In the genomic region with DNA sequence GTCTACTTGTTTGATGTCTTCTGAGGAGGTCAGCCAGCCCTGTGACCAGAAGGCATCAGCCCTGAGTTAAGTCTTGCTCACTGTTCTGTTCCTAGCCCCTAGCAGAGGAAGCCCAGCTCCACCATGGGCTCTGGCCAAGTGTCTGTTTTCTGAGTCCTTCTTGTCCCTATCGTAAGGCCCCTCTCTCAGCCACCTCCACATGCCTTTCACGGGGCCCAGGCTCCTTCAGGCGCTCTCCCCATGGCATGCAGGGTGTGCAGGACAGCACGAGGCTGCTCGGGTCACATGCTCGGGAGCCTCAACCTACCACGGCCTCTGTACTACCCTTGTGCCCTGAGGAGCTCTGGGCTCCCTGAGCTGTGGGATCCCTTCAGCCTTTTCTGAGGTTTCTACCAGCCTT, we compare ENCODE assay signal across 19 cellular contexts. TPM values are rescaled to one million over a fixed set of nuclear protein-coding genes. Genes with fewer than 3 reads are reported as not detected.
DNase-seq lines count a peak whose midpoint lies in the region; ATAC-seq, FAIRE-seq and TF ChIP-seq lines count a peak whose summit lies in the region.
"Had no signal": no experiment of that assay in that cellular context is flagged by ENCODE, and none has a peak within 500 bp of the region (broad histone marks: within the 10 kb centered on the region; RNA-seq: fewer than 3 reads in every experiment).

No MANE protein-coding gene starts in this region.

- peak; percentile 36 for FAIRE-seq in HepG2 (lab: Jason Lieb, UNC)
- FAIRE-seq: H54 had no signal

- no peak overlapping the region for H3K4me3 Mint-ChIP-seq in GM23338
- H3K4me3 Mint-ChIP-seq: CD14-positive monocyte; CD4-positive, alpha-beta memory T cell; IgD-negative memory B cell had no signal

- peak overlapping the region; percentile 66; the same call in 1 of the 2 replicates for H2AFZ ChIP-seq in GM23338
- peak overlapping the region; percentile 67 for H2AFZ ChIP-seq in HepG2 (ENCODE audit: low read length)
- H2AFZ ChIP-seq in trophoblast cell (ENCODE audit: insufficient read depth, low read length, poor library complexity) = peak overlapping the region; percentile 17

- no TSS peak for BruUV-seq in HepG2 (replicated peaks; lab: Mats Ljungman, UMichigan)

- no peak for TF ChIP-seq RAD21 in HepG2 (CRISPR knock-in tag; IDR thresholded peaks at IDR 0.05)

- no peak for TF ChIP-seq CTCF in GM23338 (conservative IDR thresholded peaks at IDR 0.05; ENCODE audit: low read depth in 2 of 2)
- no peak for TF ChIP-seq CTCF in HepG2 (CRISPR knock-in tag; IDR thresholded peaks at IDR 0.05)
- TF ChIP-seq CTCF in spleen (IDR thresholded peaks at IDR 0.05 in 8 of 11, conservative IDR thresholded peaks at IDR 0.05 in 3 of 11) = no peak

- H3K4me2 ChIP-seq in GM23338 (no peak overlapping the region), HepG2 (ENCODE audit: low read depth, low read length) (peak overlapping the region; percentile 57), trophoblast cell (ENCODE audit: low read length) (no peak overlapping the region)
- H3K4me2 ChIP-seq: BLaER1 had no signal

- H3K9ac ChIP-seq in HepG2 (ENCODE audit: insufficient read depth, low read depth, low read length) (no peak overlapping the region), trophoblast cell (ENCODE audit: low read length) (no peak overlapping the region)
- H3K9ac ChIP-seq: BLaER1 had no signal

- no peak overlapping the region for H3K23ac ChIP-seq in trophoblast cell (ENCODE audit: low read length)

- DNase-seq in GM23338 (ENCODE audit: low spot score) (no peak), SK-MEL-5 (ENCODE audit: low read depth, low spot score) (peak; percentile 34), HepG2 (ENCODE audit: low spot score) (no peak), trophoblast cell (no peak), NCI-H187 (lab: John Stamatoyannopoulos, UW) (no peak), spleen (no peak), medulla oblongata (ENCODE audit: extremely low spot score) (no peak)
- no peak for DNase-seq in effector memory CD4-positive, alpha-beta T cell
- DNase-seq: 8988T; CD4-positive, alpha-beta memory T cell; DMS153; DMS79; GDM1; HCEC 1CT had no signal

- peaks cover 7% of the 10 kb centered on the region; the same call in 2 of the 3 replicates for H3K4me1 Mint-ChIP-seq in GM23338

- no peaks in the 10 kb centered on the region for H4K20me1 ChIP-seq in GM23338 (replicated peaks; ENCODE audit: insufficient read depth)
- no peaks in the 10 kb centered on the region for H4K20me1 ChIP-seq in HepG2 (ENCODE audit: insufficient read depth, low read length)
- H4K20me1 ChIP-seq: BLaER1 had no signal

- no peak overlapping the region for H4K91ac ChIP-seq in trophoblast cell (ENCODE audit: low read depth, low read length)

- no peaks in the 10 kb centered on the region; the same call in 1 of the 3 replicates for H3K36me3 Mint-ChIP-seq in GM23338 (ENCODE audit: low read depth)
- H3K36me3 Mint-ChIP-seq: CD14-positive monocyte; CD4-positive, alpha-beta memory T cell; IgD-negative memory B cell had no signal

- no peak overlapping the region for H3K4me3 ChIP-seq in GM23338
- peak overlapping the region in 1 of 3 experiments; percentile 29; a peak in 1 of 6 replicates for H3K4me3 ChIP-seq in HepG2 (replicated peaks in 1 of 3; ENCODE audit: insufficient read depth in 1 of 3, low read depth in 2 of 3, low read length in 3 of 3)
- H3K4me3 ChIP-seq in trophoblast cell (ENCODE audit: low read depth, low read length) = no peak overlapping the region
- no peak overlapping the region for H3K4me3 ChIP-seq in effector memory CD4-positive, alpha-beta T cell (ENCODE audit: insufficient read depth, low read depth, low read length, poor library complexity, severe bottlenecking)
- H3K4me3 ChIP-seq in spleen = no peak overlapping the region
- H3K4me3 ChIP-seq: BLaER1 had no signal

- no peaks in the 10 kb centered on the region for H3K9me2 ChIP-seq in GM23338 (ENCODE audit: insufficient read depth)

- H2BK5ac ChIP-seq in trophoblast cell (ENCODE audit: low read depth, low read length, poor library complexity) = no peak overlapping the region

- no peak overlapping the region for H3K27ac Mint-ChIP-seq in GM23338

- POLR2A ChIA-PET in HepG2 (lab: Yijun Ruan, JAX) = no interaction called here

- no peaks in the 10 kb centered on the region for H3K79me2 ChIP-seq in GM23338 (replicated peaks; ENCODE audit: insufficient read depth)
- no peaks in the 10 kb centered on the region for H3K79me2 ChIP-seq in HepG2 (ENCODE audit: insufficient read depth, low read length)
- H3K79me2 ChIP-seq in trophoblast cell (ENCODE audit: control insufficient read depth, insufficient read depth, low read length, poor library complexity) = no peaks in the 10 kb centered on the region

- H3K27me3 ChIP-seq in GM23338 (ENCODE audit: insufficient read depth) (no peaks in the 10 kb centered on the region), HepG2 (ENCODE audit: control insufficient read depth in 1 of 2, insufficient read depth in 2 of 2, low read length in 2 of 2) (no peaks in the 10 kb centered on the region), trophoblast cell (ENCODE audit: insufficient read depth, low read length) (no peaks in the 10 kb centered on the region), spleen (replicated peaks in 1 of 7) (no peaks in the 10 kb centered on the region)
- H3K27me3 ChIP-seq in effector memory CD4-positive, alpha-beta T cell (replicated peaks; ENCODE audit: control insufficient read depth, insufficient read depth, low read length, poor library complexity, severe bottlenecking) = no peaks in the 10 kb centered on the region
- H3K27me3 ChIP-seq: BLaER1 had no signal

- no peak for TF ChIP-seq EP300 in HepG2 (IDR thresholded peaks at IDR 0.05; ENCODE audit: low read depth in 2 of 2, low read length in 2 of 2)
- TF ChIP-seq EP300 in HepG2 (CRISPR knock-in tag; IDR thresholded peaks at IDR 0.05; ENCODE audit: borderline replicate concordance) = no peak

- no peaks in the 10 kb centered on the region for H3K9me3 Mint-ChIP-seq in GM23338
- H3K9me3 Mint-ChIP-seq: CD14-positive monocyte, IgD-negative memory B cell had no signal

- no peaks in the 10 kb centered on the region for H3F3A ChIP-seq in GM23338 (replicated peaks; ENCODE audit: low read depth)

- H3K36me3 ChIP-seq in GM23338 (ENCODE audit: insufficient read depth) = no peaks in the 10 kb centered on the region
- H3K36me3 ChIP-seq in HepG2 (replicated peaks in 1 of 2; ENCODE audit: control insufficient read depth in 1 of 2, insufficient read depth in 2 of 2, low read length in 2 of 2) = no peaks in the 10 kb centered on the region
- no peaks in the 10 kb centered on the region for H3K36me3 ChIP-seq in trophoblast cell (ENCODE audit: control insufficient read depth in 1 of 2, insufficient read depth in 2 of 2, low read length in 2 of 2)
- H3K36me3 ChIP-seq in effector memory CD4-positive, alpha-beta T cell (ENCODE audit: control insufficient read depth, insufficient read depth, low read length) = no peaks in the 10 kb centered on the region
- no peaks in the 10 kb centered on the region for H3K36me3 ChIP-seq in spleen
- H3K36me3 ChIP-seq: BLaER1 had no signal

- 30% methylated on average over 7 of the region's 7 CpGs for WGBS in HepG2 (ENCODE audit: low lambda C conversion rate)
- WGBS in trophoblast cell (ENCODE audit: extremely low coverage, insufficient coverage, insufficient read length) = no CpG with 5 or more reads among the region's 7 CpGs
- 89 to 91% (median 90%) methylated on average over 7 of the region's 7 CpGs for WGBS in spleen, 5 donors

- H3K4me1 ChIP-seq in GM23338 (ENCODE audit: insufficient read depth) (no peaks in the 10 kb centered on the region), HepG2 (ENCODE audit: insufficient read depth, low read length) (peaks cover 57% of the 10 kb centered on the region), trophoblast cell (ENCODE audit: control insufficient read depth in 1 of 2, insufficient read depth in 2 of 2, low read length in 2 of 2) (no peaks in the 10 kb centered on the region), spleen (peaks cover 0 to 4% (median 0%) of the 10 kb centered on the region in 6 donors)
- H3K4me1 ChIP-seq in effector memory CD4-positive, alpha-beta T cell (ENCODE audit: control insufficient read depth, insufficient read depth, low read length, poor library complexity, severe bottlenecking) = no peaks in the 10 kb centered on the region

- no peak overlapping the region for H4K8ac ChIP-seq in trophoblast cell (ENCODE audit: low read depth, low read length)

- in situ Hi-C loops in SK-MEL-5 (cut with HindIII; ENCODE audit: low pct_unique_long_range_greater_than_20kb, low sequenced_read_pairs) = no loop called here
- in situ Hi-C loops in HepG2 (cut with HindIII; ENCODE audit: extremely low pct_ligation_motif_present, low pct_unique_long_range_greater_than_20kb) = no loop called here

- no peak overlapping the region for H3K18ac ChIP-seq in trophoblast cell (ENCODE audit: low read length)

- H3K14ac ChIP-seq in trophoblast cell (ENCODE audit: low read length) = no peak overlapping the region

- no peak overlapping the region for H4K12ac ChIP-seq in trophoblast cell (ENCODE audit: low read depth, low read length)

- no peak overlapping the region for H2BK12ac ChIP-seq in trophoblast cell (ENCODE audit: low read length)

- no peak for TF ChIP-seq POLR2A in HepG2 (IDR thresholded peaks at IDR 0.05; ENCODE audit: insufficient read depth in 1 of 2, low read depth in 2 of 2, low read length in 2 of 2)
- no peak for TF ChIP-seq POLR2A in spleen (IDR thresholded peaks at IDR 0.05)

- H3K4ac ChIP-seq in trophoblast cell (ENCODE audit: low read depth, low read length) = no peak overlapping the region

- peaks cover 6% of the 10 kb centered on the region for H3K27me3 Mint-ChIP-seq in GM23338 (ENCODE audit: insufficient read depth, low read depth, poor library complexity)
- H3K27me3 Mint-ChIP-seq: CD4-positive, alpha-beta memory T cell had no signal

- no peaks in the 10 kb centered on the region for H3K79me1 ChIP-seq in trophoblast cell (ENCODE audit: low read length)

- H3K9me3 ChIP-seq in HepG2 (ENCODE audit: low read length) = no peaks in the 10 kb centered on the region
- no peaks in the 10 kb centered on the region for H3K9me3 ChIP-seq in trophoblast cell (ENCODE audit: insufficient read depth, low read depth, low read length)
- no peaks in the 10 kb centered on the region for H3K9me3 ChIP-seq in effector memory CD4-positive, alpha-beta T cell (ENCODE audit: control insufficient read depth, low read length)
- peaks cover 0 to 3% (median 0%) of the 10 kb centered on the region in 8 donors for H3K9me3 ChIP-seq in spleen

- no peak overlapping the region for H2AK5ac ChIP-seq in trophoblast cell (ENCODE audit: low read length)

- ATAC-seq in GM23338 (no peak), HepG2 (peak; percentile 54)

- intact Hi-C loops in HepG2 (cut with micrococcal nuclease; ENCODE audit: unreplicated experiment) = no loop called here
- intact Hi-C loops in spleen (cut with DNase I; ENCODE audit: low total_unique reads) = no loop called here

- H3K27ac ChIP-seq in GM23338 (ENCODE audit: low read depth) = no peak overlapping the region
- H3K27ac ChIP-seq in HepG2 (ENCODE audit: extremely low read length, insufficient read depth, low read length) = no peak overlapping the region
- H3K27ac ChIP-seq in trophoblast cell (ENCODE audit: low read depth, low read length) = no peak overlapping the region
- H3K27ac ChIP-seq in effector memory CD4-positive, alpha-beta T cell (ENCODE audit: insufficient read depth, low read length, poor library complexity, severe bottlenecking) = no peak overlapping the region
- H3K27ac ChIP-seq in spleen = no peak overlapping the region
- H3K27ac ChIP-seq: BLaER1, HL-60 had no signal

- CTCF ChIA-PET in HepG2 (lab: Yijun Ruan, JAX; ENCODE audit: low intra/inter-chr PET ratio, low total read pairs) = no interaction called here

- no peak overlapping the region for H2BK120ac ChIP-seq in trophoblast cell (ENCODE audit: insufficient read depth, low read length, poor library complexity)

RNA-seq across cellular contexts. Expression of a gene that starts 30.8 kb away (rescaled TPM):
- total RNA-seq in GM23338 (2014; rRNA removed; shearing (Covaris generic)) = 87.5 and 129 TPM in 2 replicates
- polyA plus RNA-seq in GM23338 (2016; fragmentation: Nextera tagmentation; extraction: Ambion mirVana) (1,174 and 1,292 TPM in 2 replicates), HepG2 (2011; rRNA removed) (51.8 and 70.6 TPM in 2 replicates), spleen (10 to 100 TPM; 62.9 to 75.9 (median 67.8) TPM)
- total RNA-seq in SK-MEL-5 (2014; rRNA removed; shearing (Covaris generic)) = 103 and 110 TPM in 2 replicates
- polyA plus RNA-seq in SK-MEL-5 (2015; cell fraction: cytosol; rRNA removed) = 32.5 and 53.9 TPM in 2 replicates
- 19.8 and 24.8 TPM in 2 replicates for polyA plus RNA-seq in SK-MEL-5 (2015; cell fraction: nucleus; rRNA removed)
- total RNA-seq in HepG2 (2016; rRNA removed; fragmentation: Illumina TruSeq; extraction: Trizol) (173 and 251 TPM in 2 replicates), spleen (100 to 1,000 TPM in 4 of 7 donors, 10 to 100 TPM in 3; 48.8 to 153 (median 144) TPM)
- total RNA-seq in HepG2 (2016; cell fraction: cytosol; rRNA removed; fragmentation: Illumina TruSeq; extraction: Trizol; ENCODE audit: low read depth) = 49.2 and 61.1 TPM in 2 replicates
- 172 and 283 TPM in 2 replicates for total RNA-seq in HepG2 (2016; cell fraction: insoluble cytoplasmic fraction; rRNA removed; fragmentation: Illumina TruSeq; extraction: Trizol)
- 49.8 and 50.3 TPM in 2 replicates for total RNA-seq in HepG2 (2016; cell fraction: membrane; rRNA removed; fragmentation: Illumina TruSeq; extraction: Trizol)
- total RNA-seq in HepG2 (2016; cell fraction: nucleus; rRNA removed; fragmentation: Illumina TruSeq; extraction: Trizol) = 53.8 and 59.6 TPM in 2 replicates
- 19.5 and 28.1 TPM in 2 replicates for polyA plus RNA-seq in HepG2 (2011; cell fraction: cytosol; rRNA removed)
- polyA plus RNA-seq in HepG2 (2011; cell fraction: nucleus; rRNA removed) = 8.5 and 14.1 TPM in 2 replicates
- 141 and 173 TPM in 2 replicates for polyA plus RNA-seq in HepG2 (2012)
- polyA plus RNA-seq in HepG2 (2016; cell fraction: cytosol; fragmentation: Illumina TruSeq; extraction: Trizol; ENCODE audit: low read depth) = 63.3 and 66.1 TPM in 2 replicates
- 371 and 383 TPM in 2 replicates for polyA plus RNA-seq in HepG2 (2016; cell fraction: insoluble cytoplasmic fraction; fragmentation: Illumina TruSeq; extraction: Trizol; ENCODE audit: low read depth)
- 53.3 and 57.7 TPM in 2 replicates for polyA plus RNA-seq in HepG2 (2016; cell fraction: membrane; fragmentation: Illumina TruSeq; extraction: Trizol; ENCODE audit: low read depth)
- polyA plus RNA-seq in HepG2 (2016; cell fraction: nucleus; fragmentation: Illumina TruSeq; extraction: Trizol; ENCODE audit: insufficient read depth, low read depth) = 143 and 153 TPM in 2 replicates
- polyA minus RNA-seq in HepG2 (2011; rRNA and poly(A)+ RNA removed; ENCODE audit: low replicate concordance) = 3.5 and 5.1 TPM in 2 replicates
- polyA minus RNA-seq in HepG2 (2011; cell fraction: cytosol; rRNA and poly(A)+ RNA removed) = 6.9 and 13.9 TPM in 2 replicates
- 35.3 and 41.3 TPM in 2 replicates for polyA minus RNA-seq in HepG2 (2011; cell fraction: nucleus; rRNA and poly(A)+ RNA removed)
- 211 and 229 TPM in 2 replicates for polyA plus RNA-seq in trophoblast cell (2013)

RNA-seq across cellular contexts. Expression of a gene that starts 47.8 kb away (rescaled TPM):
- 21.4 and 25.4 TPM in 2 replicates for total RNA-seq in GM23338 (2014; rRNA removed; shearing (Covaris generic))
- polyA plus RNA-seq in GM23338 (2016; fragmentation: Nextera tagmentation; extraction: Ambion mirVana) (10.5 and 11.3 TPM in 2 replicates), HepG2 (2011; rRNA removed) (8.5 and 9.1 TPM in 2 replicates), spleen (1 to 10 TPM; 2.5 to 5.8 (median 2.7) TPM)
- total RNA-seq in SK-MEL-5 (2014; rRNA removed; shearing (Covaris generic)) = 12.9 and 13.0 TPM in 2 replicates
- 29.4 and 43.9 TPM in 2 replicates for polyA plus RNA-seq in SK-MEL-5 (2015; cell fraction: cytosol; rRNA removed)
- 18.2 and 23.6 TPM in 2 replicates for polyA plus RNA-seq in SK-MEL-5 (2015; cell fraction: nucleus; rRNA removed)
- total RNA-seq in HepG2 (2016; rRNA removed; fragmentation: Illumina TruSeq; extraction: Trizol) (7.1 and 7.3 TPM in 2 replicates), spleen (10 to 100 TPM; 20.9 to 34.6 (median 29.3) TPM)
- 1.7 and 1.8 TPM in 2 replicates for total RNA-seq in HepG2 (2016; cell fraction: cytosol; rRNA removed; fragmentation: Illumina TruSeq; extraction: Trizol; ENCODE audit: low read depth)
- 7.0 and 7.2 TPM in 2 replicates for total RNA-seq in HepG2 (2016; cell fraction: insoluble cytoplasmic fraction; rRNA removed; fragmentation: Illumina TruSeq; extraction: Trizol)
- total RNA-seq in HepG2 (2016; cell fraction: membrane; rRNA removed; fragmentation: Illumina TruSeq; extraction: Trizol) = 4.2 and 4.3 TPM in 2 replicates
- total RNA-seq in HepG2 (2016; cell fraction: nucleus; rRNA removed; fragmentation: Illumina TruSeq; extraction: Trizol) = 6.9 and 7.7 TPM in 2 replicates
- 6.4 and 10.3 TPM in 2 replicates for polyA plus RNA-seq in HepG2 (2011; cell fraction: cytosol; rRNA removed)
- polyA plus RNA-seq in HepG2 (2011; cell fraction: nucleus; rRNA removed) = 11.4 and 12.5 TPM in 2 replicates
- 10.4 and 11.8 TPM in 2 replicates for polyA plus RNA-seq in HepG2 (2012)
- polyA plus RNA-seq in HepG2 (2016; cell fraction: cytosol; fragmentation: Illumina TruSeq; extraction: Trizol; ENCODE audit: low read depth) = 0.38 TPM in 2 replicates
- 10.2 and 11.9 TPM in 2 replicates for polyA plus RNA-seq in HepG2 (2016; cell fraction: insoluble cytoplasmic fraction; fragmentation: Illumina TruSeq; extraction: Trizol; ENCODE audit: low read depth)
- polyA plus RNA-seq in HepG2 (2016; cell fraction: membrane; fragmentation: Illumina TruSeq; extraction: Trizol; ENCODE audit: low read depth) = 2.2 and 2.4 TPM in 2 replicates
- 13.3 and 13.4 TPM in 2 replicates for polyA plus RNA-seq in HepG2 (2016; cell fraction: nucleus; fragmentation: Illumina TruSeq; extraction: Trizol; ENCODE audit: insufficient read depth, low read depth)
- 11.2 and 18.2 TPM in 2 replicates for polyA minus RNA-seq in HepG2 (2011; rRNA and poly(A)+ RNA removed; ENCODE audit: low replicate concordance)
- 11.8 and 11.9 TPM in 2 replicates for polyA minus RNA-seq in HepG2 (2011; cell fraction: cytosol; rRNA and poly(A)+ RNA removed)
- 10.8 and 11.6 TPM in 2 replicates for polyA minus RNA-seq in HepG2 (2011; cell fraction: nucleus; rRNA and poly(A)+ RNA removed)
- polyA plus RNA-seq in trophoblast cell (2013) = 33.1 and 34.6 TPM in 2 replicates

Comparison
In these comparisons a context has a peak if more than half of its experiments do, and no peak if none do; other contexts are left out.
1. H2AFZ ChIP-seq: peak in every context shown above with its lines; median percentile 67 in HepG2; 66 in GM23338; 17 in trophoblast cell.